ENCODE assay signal across 8 cellular contexts in genomic region chr18:55780591-55781071, GRCh38.
DNase-seq lines count a peak whose midpoint lies in the region; ATAC-seq and TF ChIP-seq lines count a peak whose summit lies in the region.

No MANE protein-coding gene starts in this region.

- peaks cover 60% of the 10 kb centered on the region for H3K4me1 Mint-ChIP-seq in mesothelial cell of epicardium

- peaks cover 0 to 9% of the 10 kb centered on the region in 2 donors for H3K27me3 ChIP-seq in duodenal mucosa (ENCODE audit: control insufficient read depth in 1 of 2, insufficient read depth in 2 of 2, low read length in 2 of 2)
- H3K27me3 ChIP-seq in vagina: no peaks in the 10 kb centered on the region

- H3K9me3 ChIP-seq in duodenal mucosa (ENCODE audit: control insufficient read depth in 1 of 2, low read length in 2 of 2): no peaks in the 10 kb centered on the region
- no peaks in the 10 kb centered on the region for H3K9me3 ChIP-seq in vagina

- H3K4me3 ChIP-seq in duodenal mucosa (ENCODE audit: low read depth in 1 of 2, low read length in 2 of 2) (peak overlapping the region; percentile 40 to 52), vagina (peak overlapping the region; percentile 61 to 71)

- H3K36me3 ChIP-seq in duodenal mucosa (ENCODE audit: control insufficient read depth in 1 of 2, insufficient read depth in 2 of 2, low read length in 2 of 2) (no peaks in the 10 kb centered on the region), vagina (no peaks in the 10 kb centered on the region)

- DNase-seq in Right ventricle myocardium inferior (ENCODE audit: missing footprints): no peak
- DNase-seq in cardiac septum (ENCODE audit: low spot score): no peak
- no peak for DNase-seq in mesothelial cell of epicardium (ENCODE audit: low spot score in 2 of 2, unreplicated experiment in 2 of 2)
- DNase-seq in vagina (ENCODE audit: extremely low spot score in 2 of 2): no peak
- DNase-seq in NCI-H1417 treated with DMSO at 0.1 percent for 48 hours (lab: John Stamatoyannopoulos, UW): no peak
- DNase-seq in activated CD4-positive, CD25-positive, alpha-beta regulatory T cell (lab: John Stamatoyannopoulos, UW): no peak
- no peak for DNase-seq in head of caudate nucleus

- H3K4me1 ChIP-seq in duodenal mucosa (ENCODE audit: control insufficient read depth in 1 of 2, insufficient read depth in 2 of 2, low read length in 2 of 2) (no peaks in the 10 kb centered on the region), vagina (peaks cover 5% of the 10 kb centered on the region)

- no peak for TF ChIP-seq POLR2A in vagina (IDR thresholded peaks at IDR 0.05)

- peak overlapping the region; percentile 66 for H3K27ac Mint-ChIP-seq in mesothelial cell of epicardium

- no peak overlapping the region for H3K9ac ChIP-seq in duodenal mucosa (ENCODE audit: low read depth in 1 of 2, low read length in 2 of 2)

- intact Hi-C loops in Right ventricle myocardium inferior (cut with DNase I) (loop anchor here (2.0 to 10.0 kb wide), 6 partner anchors 82 to 797 kb away; no protein-coding TSS in a partner anchor), cardiac septum (cut with DNase I) (loop anchor here (5.0 to 10.0 kb wide), 7 partner anchors 82 to 794 kb away; no protein-coding TSS in a partner anchor), vagina (cut with DNase I) (loop anchor here (10.0 kb wide), 1 partner anchor 366 kb away; no protein-coding TSS in a partner anchor), head of caudate nucleus (cut with DNase I) (loop anchor here (5.0 to 10.0 kb wide), 3 partner anchors 188 to 436 kb away; no protein-coding TSS in a partner anchor)

- H3K9me3 Mint-ChIP-seq in mesothelial cell of epicardium: no peaks in the 10 kb centered on the region

- TF ChIP-seq CTCF in mesothelial cell of epicardium (IDR thresholded peaks at IDR 0.05; ENCODE audit: unreplicated experiment): no peak
- TF ChIP-seq CTCF in vagina (IDR thresholded peaks at IDR 0.05): no peak

- peak overlapping the region; percentile 70 for H3K4me3 Mint-ChIP-seq in mesothelial cell of epicardium

- H3K27ac ChIP-seq in duodenal mucosa (ENCODE audit: low read depth, low read length): no peak overlapping the region
- H3K27ac ChIP-seq in vagina: peak overlapping the region; percentile 90

- H3K36me3 Mint-ChIP-seq in mesothelial cell of epicardium: no peaks in the 10 kb centered on the region

- ATAC-seq in Right ventricle myocardium inferior: peak; percentile 11

- H3K27me3 Mint-ChIP-seq in mesothelial cell of epicardium (ENCODE audit: low read depth): no peaks in the 10 kb centered on the region
